In genomic region chr1:145094655-145095211, GRCh38 we compare ENCODE assay signal across 7 cellular contexts. TPM values are rescaled to one million over a fixed set of nuclear protein-coding genes. Genes with fewer than 3 reads are reported as not detected.
A peak's percentile ranks its signal among the peaks of the same experiment; 100 is the strongest.
DNase-seq lines count a peak whose midpoint lies in the region; ATAC-seq and TF ChIP-seq lines count a peak whose summit lies in the region.
"Not testable (repeated sequence)": the region's sequence is repeated elsewhere in the genome, so short reads cannot be mapped to it uniquely, and the experiment has no call there.

No MANE protein-coding gene starts in this region.

- not testable (repeated sequence) for H3K27me3 Mint-ChIP-seq in activated CD4-positive, alpha-beta T cell treated with anti-CD3 and anti-CD28 coated beads, Interleukin-2, amount 10 ng/mL, durations not matched to agents 24 days and 14 days; chondrocyte (ENCODE audit: low read depth)

- intact Hi-C loops in activated CD4-positive, alpha-beta T cell treated with anti-CD3 and anti-CD28 coated beads, Interleukin-2, amount 10 ng/mL, durations not matched to agents 24 days and 14 days (cut with micrococcal nuclease); posterior vena cava (cut with DNase I): not testable (repeated sequence)

- peak; percentile 0 for ATAC-seq in GM18873 (IDR thresholded peaks at IDR 0.05; ENCODE audit: low FRiP score, unreplicated experiment)
- ATAC-seq in HG02571 (IDR thresholded peaks at IDR 0.05; ENCODE audit: unreplicated experiment) = peak; percentile 6
- peak; percentile 2 for ATAC-seq in HG03521 (IDR thresholded peaks at IDR 0.05; ENCODE audit: unreplicated experiment)

- H3K36me3 Mint-ChIP-seq in activated CD4-positive, alpha-beta T cell treated with anti-CD3 and anti-CD28 coated beads, Interleukin-2, amount 10 ng/mL, durations not matched to agents 24 days and 14 days (ENCODE audit: low read depth); chondrocyte (ENCODE audit: low read depth): not testable (repeated sequence)

- H3K27ac Mint-ChIP-seq in activated CD4-positive, alpha-beta T cell treated with anti-CD3 and anti-CD28 coated beads, Interleukin-2, amount 10 ng/mL, durations not matched to agents 24 days and 14 days = not testable (repeated sequence)
- H3K27ac Mint-ChIP-seq in chondrocyte (ENCODE audit: unreplicated experiment) = peak overlapping the region; percentile 69

- H3K4me1 Mint-ChIP-seq in activated CD4-positive, alpha-beta T cell treated with anti-CD3 and anti-CD28 coated beads, Interleukin-2, amount 10 ng/mL, durations not matched to agents 24 days and 14 days; chondrocyte (ENCODE audit: low read depth): not testable (repeated sequence)

- TF ChIP-seq CTCF in chondrocyte (IDR thresholded peaks at IDR 0.05) = not testable (repeated sequence)

- DNase-seq in activated CD4-positive, alpha-beta T cell treated with anti-CD3 and anti-CD28 coated beads, Interleukin-2, amount 10 ng/mL, durations not matched to agents 24 days and 14 days = peak; percentile 59
- not testable (repeated sequence) for DNase-seq in chondrocyte (ENCODE audit: low spot score)
- DNase-seq in posterior vena cava (ENCODE audit: low spot score) = peak; percentile 77

- H3K4me3 Mint-ChIP-seq in activated CD4-positive, alpha-beta T cell treated with anti-CD3 and anti-CD28 coated beads, Interleukin-2, amount 10 ng/mL, durations not matched to agents 24 days and 14 days = peak overlapping the region; percentile 35
- peak overlapping the region; percentile 58 for H3K4me3 Mint-ChIP-seq in chondrocyte (ENCODE audit: unreplicated experiment)

- not testable (repeated sequence) for H3K9me3 ChIP-seq in iPS-18c (ENCODE audit: control insufficient read depth, insufficient read depth, low read length)

- not testable (repeated sequence) for H3K9me3 Mint-ChIP-seq in activated CD4-positive, alpha-beta T cell treated with anti-CD3 and anti-CD28 coated beads, Interleukin-2, amount 10 ng/mL, durations not matched to agents 24 days and 14 days; chondrocyte (ENCODE audit: low read depth)

- peak overlapping the region; percentile 28; the same call in 1 of the 2 replicates for H3K4me3 ChIP-seq in iPS-18c (ENCODE audit: insufficient read depth, low read depth, low read length)

RNA-seq across cellular contexts. Expression of gene SRGAP2B, which starts 0.4 kb away (rescaled TPM):
- 28.9 and 39.9 TPM in 2 replicates for total RNA-seq in activated CD4-positive, alpha-beta T cell treated with anti-CD3 and anti-CD28 coated beads, Interleukin-2, amount 10 ng/mL, durations not matched to agents 24 days and 14 days
- total RNA-seq in chondrocyte = 37.9 to 41.2 TPM (median 40.6 TPM) in 3 replicates
- total RNA-seq in posterior vena cava = 10 to 100 TPM; 33.2 to 40.0 TPM

RNA-seq across cellular contexts. Expression of gene FAM72D, which starts 1.0 kb away (rescaled TPM):
- total RNA-seq in activated CD4-positive, alpha-beta T cell treated with anti-CD3 and anti-CD28 coated beads, Interleukin-2, amount 10 ng/mL, durations not matched to agents 24 days and 14 days = 7.5 and 8.0 TPM in 2 replicates
- total RNA-seq in chondrocyte (0.44 to 0.45 TPM in 2 of 3 replicates, not detected in the other), posterior vena cava (under 1 TPM in 1 of 2 donors, not detected in 1; 0.42 TPM)
